26 cellular contexts compared by ENCODE assay signal in genomic region chr13:109351236-109351635, GRCh38.
"Had no signal": no experiment of that assay in that cellular context is flagged by ENCODE, and none has a peak within 500 bp of the region (broad histone marks: within the 10 kb centered on the region; RNA-seq: fewer than 3 reads in every experiment).

No MANE protein-coding gene starts in this region.

- DNase-seq: activated CD4-positive, alpha-beta T cell treated with anti-CD3 and anti-CD28 coated beads for 48 hours; activated CD4-positive, alpha-beta T cell treated with anti-CD3 and anti-CD28 coated beads, Interleukin-2, amount 50 U/mL, for 1 hour; activated CD4-positive, alpha-beta T cell treated with anti-CD3 and anti-CD28 coated beads, Interleukin-2, amount 50 U/mL, for 48 hours; activated CD8-positive, alpha-beta memory T cell treated with anti-CD3 and anti-CD28 coated beads for 24 hours; activated CD8-positive, alpha-beta T cell treated with anti-CD3 and anti-CD28 coated beads for 36 hours; activated effector memory CD4-positive, alpha-beta T cell treated with Interleukin-2 at 50 U/mL for 16 hours; activated gamma-delta T cell treated with Interleukin-2 at 50 U/mL for 16 hours; activated naive CD4-positive, alpha-beta T cell treated with anti-CD3 and anti-CD28 coated beads, Interleukin-2, amount 50 U/mL, for 16 hours; activated naive CD4-positive, alpha-beta T cell treated with Interleukin-2 at 50 U/mL for 16 hours; activated T-cell treated with anti-CD3 and anti-CD28 coated beads, Interleukin-2, amount 50 U/mL, for 4 hours; amniotic stem cell; anterior cingulate cortex; caudate nucleus; cortex of kidney; dermis blood vessel endothelial cell; effector CD4-positive, alpha-beta T cell; effector memory CD8-positive, alpha-beta T cell; esophagus squamous epithelium; foreskin melanocyte; head of caudate nucleus; T-helper 2 cell had no signal

- H3K9me3 ChIP-seq: esophagus squamous epithelium had no signal

- FAIRE-seq: colon had no signal

- H3K4me1 ChIP-seq: esophagus squamous epithelium had no signal

- H3K4me3 ChIP-seq: esophagus squamous epithelium had no signal

- H3K36me3 ChIP-seq: esophagus squamous epithelium had no signal

- H3K27ac ChIP-seq: epithelial cell of prostate, esophagus squamous epithelium, VCaP had no signal

- ATAC-seq: activated CD8-positive, alpha-beta T cell treated with anti-CD3 and anti-CD28 coated beads for 36 hours; activated T-cell treated with anti-CD3 and anti-CD28 coated beads, Interleukin-2, amount 50 U/mL, for 4 hours; activated T-helper 17 cell treated with anti-CD3 and anti-CD28 coated beads, Interleukin-2, amount 50 U/mL, for 72 hours; effector memory CD8-positive, alpha-beta T cell; WTC11 had no signal

- H3K27me3 ChIP-seq: esophagus squamous epithelium had no signal
